ENCODE assay signal across 16 cellular contexts in genomic region chr6:74161380-74161779, GRCh38.
DNase-seq lines count a peak whose midpoint lies in the region; TF ChIP-seq lines count a peak whose summit lies in the region.
"Had no signal": no experiment of that assay in that cellular context is flagged by ENCODE, and none has a peak within 500 bp of the region (broad histone marks: within the 10 kb centered on the region; RNA-seq: fewer than 3 reads in every experiment).

No MANE protein-coding gene starts in this region.

- no peaks in the 10 kb centered on the region for H3K36me3 Mint-ChIP-seq in Calu3 (ENCODE audit: insufficient read depth, unreplicated experiment)
- H3K36me3 Mint-ChIP-seq: CD4-positive, alpha-beta memory T cell had no signal

- in situ Hi-C loops in GM13977 (cut with MboI; ENCODE audit: low pct_unique_long_range_greater_than_20kb, low sequenced_read_pairs, unreplicated experiment): no loop called here

- H3K4me3 ChIP-seq in fibroblast of the aortic adventitia (ENCODE audit: low read depth, low read length): no peak overlapping the region
- H3K4me3 ChIP-seq: A549, GM23338 had no signal

- CTCF ChIA-PET in Calu3 (lab: Charles Lee): no interaction called here

- DNase-seq in Calu3 (no peak), OCI-M1 (lab: John Stamatoyannopoulos, UW) (peak; percentile 24), fibroblast of the aortic adventitia (ENCODE audit: low read depth) (peak; percentile 24), NCI-H1436 treated with DMSO at 0.1 percent for 48 hours (lab: John Stamatoyannopoulos, UW) (no peak), amygdala (lab: John Stamatoyannopoulos, UW) (no peak), GM13977 (ENCODE audit: low spot score) (no peak)
- DNase-seq: 8988T; ACHN; C1 segment of cervical spinal cord; CD4-positive, alpha-beta memory T cell; COR-L47; DMS153; DND-41; H9 had no signal

- BruUV-seq in Calu3 (replicated peaks; lab: Mats Ljungman, UMichigan): no TSS peak

- peak overlapping the region; percentile 23 for H3K27ac Mint-ChIP-seq in Calu3 (ENCODE audit: unreplicated experiment)
- H3K27ac Mint-ChIP-seq: CD4-positive, alpha-beta memory T cell; GM23338; H9 had no signal

- no peak for TF ChIP-seq CTCF in Calu3 (IDR thresholded peaks at IDR 0.05; ENCODE audit: unreplicated experiment)
- TF ChIP-seq CTCF in fibroblast of the aortic adventitia (IDR thresholded peaks at IDR 0.05; ENCODE audit: insufficient read depth, low read length): no peak
- no peak for TF ChIP-seq CTCF in GM13977 (IDR thresholded peaks at IDR 0.05; ENCODE audit: extremely low read depth, insufficient read depth, missing control alignments)

- peaks cover 7% of the 10 kb centered on the region for H3K9me3 Mint-ChIP-seq in Calu3 (ENCODE audit: low read depth, unreplicated experiment)
- H3K9me3 Mint-ChIP-seq: GM23338, H9 had no signal

- H3K27me3 Mint-ChIP-seq in Calu3 (ENCODE audit: unreplicated experiment): no peaks in the 10 kb centered on the region
- H3K27me3 Mint-ChIP-seq: CD4-positive, alpha-beta memory T cell had no signal

- intact Hi-C loops in Calu3 (cut with micrococcal nuclease; ENCODE audit: unreplicated experiment): no loop called here

- H3K4me1 Mint-ChIP-seq in Calu3 (ENCODE audit: low read depth, unreplicated experiment): peaks cover 9% of the 10 kb centered on the region
- H3K4me1 Mint-ChIP-seq: CD4-positive, alpha-beta memory T cell; GM23338; H9 had no signal

- no peak overlapping the region for H3K4me3 Mint-ChIP-seq in Calu3 (ENCODE audit: low read depth, unreplicated experiment)
- H3K4me3 Mint-ChIP-seq: CD4-positive, alpha-beta memory T cell; GM23338; H9 had no signal

Comparison
In these comparisons a context has a peak if more than half of its experiments do, and no peak if none do; other contexts are left out.
1. DNase-seq: peak in OCI-M1 (single experiment) and fibroblast of the aortic adventitia (single experiment); none in Calu3 (single experiment), NCI-H1436 treated with DMSO at 0.1 percent for 48 hours (single experiment), amygdala (0 of 56) and GM13977 (single experiment).